ENCODE assay signal across 8 cellular contexts in genomic region chr11:117096973-117097566, GRCh38. TPM values are rescaled to one million over a fixed set of nuclear protein-coding genes. Genes with fewer than 3 reads are reported as not detected.
DNase-seq lines count a peak whose midpoint lies in the region; ATAC-seq and TF ChIP-seq lines count a peak whose summit lies in the region.

No MANE protein-coding gene starts in this region.

- no peak for ATAC-seq in activated naive CD8-positive, alpha-beta T cell treated with anti-CD3 and anti-CD28 coated beads, Interleukin-2, amount 50 U/mL, for 24 hours
- ATAC-seq in left lung = no peak

- intact Hi-C loops in activated CD4-positive, alpha-beta T cell treated with anti-CD3 and anti-CD28 coated beads, Interleukin-2, amount 10 ng/mL, durations not matched to agents 24 days and 14 days (cut with micrococcal nuclease) = loop anchor here (1.0 to 5.0 kb wide), 5 partner anchors 19 to 325 kb away; partner anchors contain the start of gene BUD13
- intact Hi-C loops in left lung (cut with DNase I) = no loop called here

- H3K9me3 ChIP-seq in left lung (no peaks in the 10 kb centered on the region), thymus (ENCODE audit: control insufficient read depth) (no peaks in the 10 kb centered on the region)

- no peaks in the 10 kb centered on the region for H3K36me3 ChIP-seq in left lung
- H3K36me3 ChIP-seq in thymus (ENCODE audit: control insufficient read depth, insufficient read depth) = no peaks in the 10 kb centered on the region

- H3K4me3 ChIP-seq in left lung (peak overlapping the region; percentile 74 to 85), thymus (ENCODE audit: low read length) (peak overlapping the region; percentile 94)

- peaks cover 2% of the 10 kb centered on the region for H3K27me3 Mint-ChIP-seq in activated CD4-positive, alpha-beta T cell treated with anti-CD3 and anti-CD28 coated beads, Interleukin-2, amount 10 ng/mL, durations not matched to agents 24 days and 14 days
- no peaks in the 10 kb centered on the region for H3K27me3 Mint-ChIP-seq in activated naive CD8-positive, alpha-beta T cell treated with anti-CD3 and anti-CD28 coated beads, Interleukin-2, amount 50 U/mL, for 24 hours

- H3K27me3 ChIP-seq in left lung (no peaks in the 10 kb centered on the region), thymus (ENCODE audit: control insufficient read depth, insufficient read depth) (no peaks in the 10 kb centered on the region)

- H3K4me1 Mint-ChIP-seq in activated CD4-positive, alpha-beta T cell treated with anti-CD3 and anti-CD28 coated beads, Interleukin-2, amount 10 ng/mL, durations not matched to agents 24 days and 14 days = peaks cover 55% of the 10 kb centered on the region
- H3K4me1 Mint-ChIP-seq in activated naive CD8-positive, alpha-beta T cell treated with anti-CD3 and anti-CD28 coated beads, Interleukin-2, amount 50 U/mL, for 24 hours = peaks cover 66% of the 10 kb centered on the region

- peaks cover 3% of the 10 kb centered on the region for H3K9me3 Mint-ChIP-seq in activated CD4-positive, alpha-beta T cell treated with anti-CD3 and anti-CD28 coated beads, Interleukin-2, amount 10 ng/mL, durations not matched to agents 24 days and 14 days
- no peaks in the 10 kb centered on the region for H3K9me3 Mint-ChIP-seq in activated naive CD8-positive, alpha-beta T cell treated with anti-CD3 and anti-CD28 coated beads, Interleukin-2, amount 50 U/mL, for 24 hours

- no peak for TF ChIP-seq CTCF in left lung (IDR thresholded peaks at IDR 0.05)

- H3K27ac ChIP-seq in left lung (peak overlapping the region; percentile 91 to 97), thymus (ENCODE audit: low read depth) (peak overlapping the region; percentile 96)

- H3K36me3 Mint-ChIP-seq in activated CD4-positive, alpha-beta T cell treated with anti-CD3 and anti-CD28 coated beads, Interleukin-2, amount 10 ng/mL, durations not matched to agents 24 days and 14 days (ENCODE audit: low read depth) = peaks cover 13% of the 10 kb centered on the region
- H3K36me3 Mint-ChIP-seq in activated naive CD8-positive, alpha-beta T cell treated with anti-CD3 and anti-CD28 coated beads, Interleukin-2, amount 50 U/mL, for 24 hours (ENCODE audit: low read depth) = peaks cover 8% of the 10 kb centered on the region

- DNase-seq in activated CD4-positive, alpha-beta T cell treated with anti-CD3 and anti-CD28 coated beads, Interleukin-2, amount 10 ng/mL, durations not matched to agents 24 days and 14 days = peak; percentile 64
- no peak for DNase-seq in activated CD4-positive, alpha-beta T cell treated with anti-CD3 and anti-CD28 coated beads for 4 hours
- DNase-seq in activated naive CD8-positive, alpha-beta T cell treated with anti-CD3 and anti-CD28 coated beads, Interleukin-2, amount 50 U/mL, for 24 hours = peak; percentile 5
- DNase-seq in left lung (no peak), glomerular visceral epithelial cell (ENCODE audit: extremely low spot score) (no peak), HK-2 (ENCODE audit: unreplicated experiment) (no peak)
- DNase-seq in activated effector memory CD4-positive, alpha-beta T cell treated with Interleukin-2 at 50 U/mL for 16 hours = no peak

- peak overlapping the region; percentile 98 for H3K27ac Mint-ChIP-seq in activated CD4-positive, alpha-beta T cell treated with anti-CD3 and anti-CD28 coated beads, Interleukin-2, amount 10 ng/mL, durations not matched to agents 24 days and 14 days
- H3K27ac Mint-ChIP-seq in activated naive CD8-positive, alpha-beta T cell treated with anti-CD3 and anti-CD28 coated beads, Interleukin-2, amount 50 U/mL, for 24 hours = peak overlapping the region; percentile 95

- WGBS in thymus = 19% methylated on average over 9 of the region's 9 CpGs

- H3K4me3 Mint-ChIP-seq in activated CD4-positive, alpha-beta T cell treated with anti-CD3 and anti-CD28 coated beads, Interleukin-2, amount 10 ng/mL, durations not matched to agents 24 days and 14 days = peak overlapping the region; percentile 98
- H3K4me3 Mint-ChIP-seq in activated naive CD8-positive, alpha-beta T cell treated with anti-CD3 and anti-CD28 coated beads, Interleukin-2, amount 50 U/mL, for 24 hours = peak overlapping the region; percentile 98

- peaks cover 30 to 63% of the 10 kb centered on the region in 2 donors for H3K4me1 ChIP-seq in left lung
- peaks cover 34% of the 10 kb centered on the region for H3K4me1 ChIP-seq in thymus (ENCODE audit: control insufficient read depth, insufficient read depth, low read length)

RNA-seq across cellular contexts. Expression of gene SIK3, which starts 1.2 kb away (rescaled TPM):
- total RNA-seq in activated CD4-positive, alpha-beta T cell treated with anti-CD3 and anti-CD28 coated beads, Interleukin-2, amount 10 ng/mL, durations not matched to agents 24 days and 14 days = 38.4 and 38.7 TPM in 2 replicates
- 10 to 100 TPM; 28.0 to 49.6 TPM for total RNA-seq in left lung
- 12.2 TPM for polyA plus RNA-seq in thymus

RNA-seq across cellular contexts. Expression of gene PAFAH1B2, which starts 47.0 kb away (rescaled TPM):
- total RNA-seq in activated CD4-positive, alpha-beta T cell treated with anti-CD3 and anti-CD28 coated beads, Interleukin-2, amount 10 ng/mL, durations not matched to agents 24 days and 14 days = 79.8 and 81.0 TPM in 2 replicates
- 10 to 100 TPM; 78.1 to 82.3 TPM for total RNA-seq in left lung
- 35.2 TPM for polyA plus RNA-seq in thymus

Comparison
In these comparisons a context has a peak if more than half of its experiments do, and no peak if none do; other contexts are left out.
1. DNase-seq: peak in activated CD4-positive, alpha-beta T cell treated with anti-CD3 and anti-CD28 coated beads, Interleukin-2, amount 10 ng/mL, durations not matched to agents 24 days and 14 days (single experiment) and activated naive CD8-positive, alpha-beta T cell treated with anti-CD3 and anti-CD28 coated beads, Interleukin-2, amount 50 U/mL, for 24 hours (single experiment); none in activated CD4-positive, alpha-beta T cell treated with anti-CD3 and anti-CD28 coated beads for 4 hours (0 of 2), left lung (0 of 2), glomerular visceral epithelial cell (single experiment), activated effector memory CD4-positive, alpha-beta T cell treated with Interleukin-2 at 50 U/mL for 16 hours (single experiment) and HK-2 (single experiment).